Comparison of ENCODE assay signal across 8 cellular contexts in genomic region chr17:44071772-44072171, GRCh38. TPM values are rescaled to one million over a fixed set of nuclear protein-coding genes. Genes with fewer than 3 reads are reported as not detected.
A peak's percentile ranks its signal among the peaks of the same experiment; 100 is the strongest.
DNase-seq lines count a peak whose midpoint lies in the region; ATAC-seq and TF ChIP-seq lines count a peak whose summit lies in the region.

No MANE protein-coding gene starts in this region.

- intact Hi-C loops in CD4-positive, alpha-beta memory T cell (cut with micrococcal nuclease) = loop anchor here (2.0 kb wide), 1 partner anchor 57 kb away; the partner anchor contains the start of gene TMEM101
- intact Hi-C loops in left colon (cut with DNase I, micrococcal nuclease) = no loop called here

- peak overlapping the region; percentile 26 to 76 for H3K9ac ChIP-seq in duodenal mucosa (ENCODE audit: low read depth in 1 of 2, low read length in 2 of 2)

- H3K4me1 Mint-ChIP-seq in CD4-positive, alpha-beta memory T cell = peaks cover 17 to 41% (median 27%) of the 10 kb centered on the region in 4 donors
- peaks cover 59% of the 10 kb centered on the region for H3K4me1 Mint-ChIP-seq in nephron progenitor cell

- H3K27me3 ChIP-seq in CD4-positive, alpha-beta memory T cell (ENCODE audit: insufficient read depth, low read length) = no peaks in the 10 kb centered on the region
- no peaks in the 10 kb centered on the region for H3K27me3 ChIP-seq in duodenal mucosa (ENCODE audit: control insufficient read depth in 1 of 2, insufficient read depth in 2 of 2, low read length in 2 of 2)

- H3K9me3 Mint-ChIP-seq in CD4-positive, alpha-beta memory T cell = peaks cover 0 to 2% (median 0%) of the 10 kb centered on the region in 8 donors
- H3K9me3 Mint-ChIP-seq in nephron progenitor cell = no peaks in the 10 kb centered on the region

- H3K9me3 ChIP-seq in CD4-positive, alpha-beta memory T cell (ENCODE audit: control insufficient read depth in 1 of 2, low read length in 2 of 2) = no peaks in the 10 kb centered on the region
- H3K9me3 ChIP-seq in duodenal mucosa (ENCODE audit: control insufficient read depth in 1 of 2, low read length in 2 of 2) = no peaks in the 10 kb centered on the region

- CTCF ChIA-PET in CD4-positive, alpha-beta memory T cell (lab: Charles Lee; ENCODE audit: partially characterized antibody) = no interaction called here

- peak overlapping the region; percentile 78 for H3K27ac ChIP-seq in CD4-positive, alpha-beta memory T cell (ENCODE audit: low read depth, low read length)
- no peak overlapping the region for H3K27ac ChIP-seq in duodenal mucosa (ENCODE audit: low read depth, low read length)

- ATAC-seq in GM19023 (IDR thresholded peaks at IDR 0.05; ENCODE audit: unreplicated experiment) (no peak), left colon (no peak)

- peaks cover 5 to 21% of the 10 kb centered on the region in 2 donors for H3K36me3 Mint-ChIP-seq in CD4-positive, alpha-beta memory T cell
- peaks cover 23% of the 10 kb centered on the region for H3K36me3 Mint-ChIP-seq in nephron progenitor cell (ENCODE audit: low read depth)

- POLR2A ChIA-PET in CD4-positive, alpha-beta memory T cell (lab: Charles Lee; ENCODE audit: partially characterized antibody) = interaction anchor here (1.2 to 2.8 kb wide), 3 partner anchors 17 to 115 kb away, joined by 3 to 10 read pairs (median 6); partner anchors contain the start of genes HDAC5 and TMUB2

- TF ChIP-seq CTCF in nephron progenitor cell (IDR thresholded peaks at IDR 0.05) = no peak

- peak overlapping the region in 1 of 2 donors; percentile 48 for H3K4me3 ChIP-seq in CD4-positive, alpha-beta memory T cell (ENCODE audit: low read length in 2 of 2)
- peak overlapping the region; percentile 88 to 96 for H3K4me3 ChIP-seq in duodenal mucosa (ENCODE audit: low read depth in 1 of 2, low read length in 2 of 2)

- peak overlapping the region; percentile 40 to 95 (median 80) for H3K4me3 Mint-ChIP-seq in CD4-positive, alpha-beta memory T cell
- H3K4me3 Mint-ChIP-seq in nephron progenitor cell = peak overlapping the region; percentile 94

- peaks cover 8% of the 10 kb centered on the region for H3K36me3 ChIP-seq in CD4-positive, alpha-beta memory T cell (ENCODE audit: insufficient read depth, low read length)
- peaks cover 19 to 26% of the 10 kb centered on the region in 2 donors for H3K36me3 ChIP-seq in duodenal mucosa (ENCODE audit: control insufficient read depth in 1 of 2, insufficient read depth in 2 of 2, low read length in 2 of 2)

- H3K4me1 ChIP-seq in CD4-positive, alpha-beta memory T cell (ENCODE audit: insufficient read depth, low read length) = peaks cover 28% of the 10 kb centered on the region
- peaks cover 21 to 31% of the 10 kb centered on the region in 2 donors for H3K4me1 ChIP-seq in duodenal mucosa (ENCODE audit: control insufficient read depth in 1 of 2, insufficient read depth in 2 of 2, low read length in 2 of 2)

- no peak for DNase-seq in CD4-positive, alpha-beta memory T cell
- DNase-seq in LoVo (ENCODE audit: low spot score) (peak; percentile 49), nephron progenitor cell (no peak), left colon (no peak), RKO (ENCODE audit: low spot score) (no peak), NCI-H1436 treated with DMSO at 0.1 percent for 48 hours (lab: John Stamatoyannopoulos, UW) (no peak)

- peak overlapping the region; percentile 69 to 98 (median 90) for H3K27ac Mint-ChIP-seq in CD4-positive, alpha-beta memory T cell
- peak overlapping the region; percentile 37 for H3K27ac Mint-ChIP-seq in nephron progenitor cell

- H3K27me3 Mint-ChIP-seq in CD4-positive, alpha-beta memory T cell = no peaks in the 10 kb centered on the region
- H3K27me3 Mint-ChIP-seq in nephron progenitor cell (ENCODE audit: low read depth, poor library complexity) = peaks cover 3% of the 10 kb centered on the region

RNA-seq across cellular contexts. Expression of gene G6PC3, which starts 1.2 kb away (rescaled TPM):
- total RNA-seq in CD4-positive, alpha-beta memory T cell = 10 to 100 TPM; 10.6 to 11.8 TPM
- 10 to 100 TPM; 15.6 to 17.9 TPM for polyA plus RNA-seq in CD4-positive, alpha-beta memory T cell
- total RNA-seq in left colon = 10 to 100 TPM; 31.2 to 38.2 TPM

RNA-seq across cellular contexts. Expression of gene LSM12, which starts 5.3 kb away (rescaled TPM):
- total RNA-seq in CD4-positive, alpha-beta memory T cell = 10 to 100 TPM; 35.3 to 37.4 TPM
- polyA plus RNA-seq in CD4-positive, alpha-beta memory T cell = 10 to 100 TPM; 55.6 to 74.0 TPM
- 10 to 100 TPM; 43.4 to 59.7 TPM for total RNA-seq in left colon

RNA-seq across cellular contexts. Expression of gene HDAC5, which starts 51.7 kb away (rescaled TPM):
- total RNA-seq in CD4-positive, alpha-beta memory T cell = 10 to 100 TPM; 71.4 to 74.2 TPM
- polyA plus RNA-seq in CD4-positive, alpha-beta memory T cell = 10 to 100 TPM; 12.8 to 34.2 TPM
- 10 to 100 TPM; 13.8 to 42.8 TPM for total RNA-seq in left colon

RNA-seq across cellular contexts. Expression of gene TMEM101, which starts 57.0 kb away (rescaled TPM):
- total RNA-seq in CD4-positive, alpha-beta memory T cell = 10 to 100 TPM; 27.3 to 30.0 TPM
- 10 to 100 TPM; 22.7 to 33.6 TPM for polyA plus RNA-seq in CD4-positive, alpha-beta memory T cell
- 10 to 100 TPM; 25.9 to 30.4 TPM for total RNA-seq in left colon
